Comparison of ENCODE assay signal across 1 cellular context in the genomic region with DNA sequence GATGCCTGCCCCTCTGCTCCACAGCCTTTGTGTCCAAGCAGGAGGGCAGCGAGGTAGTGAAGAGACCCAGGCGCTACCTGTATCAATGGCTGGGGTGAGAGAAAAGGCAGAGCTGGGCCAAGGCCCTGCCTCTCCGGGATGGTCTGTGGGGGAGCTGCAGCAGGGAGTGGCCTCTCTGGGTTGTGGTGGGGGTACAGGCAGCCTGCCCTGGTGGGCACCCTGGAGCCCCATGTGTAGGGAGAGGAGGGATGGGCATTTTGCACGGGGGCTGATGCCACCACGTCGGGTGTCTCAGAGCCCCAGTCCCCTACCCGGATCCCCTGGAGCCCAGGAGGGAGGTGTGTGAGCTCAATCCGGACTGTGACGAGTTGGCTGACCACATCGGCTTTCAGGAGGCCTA.
A peak's percentile ranks its signal among the peaks of the same experiment; 100 is the strongest.
TF ChIP-seq lines count a peak whose summit lies in the region.

No MANE protein-coding gene starts in this region.

TF ChIP-seq in K562, 482 proteins besides CTCF, POLR2A, EP300 and RAD21:
- TF ChIP-seq GABPA (tag; conservative IDR thresholded peaks at IDR 0.05; ENCODE audit: low read depth) (no peak), POLR2G (IDR thresholded peaks at IDR 0.05; ENCODE audit: low read depth, low read length) (peak; percentile 47)
